ENCODE assay signal across 32 cellular contexts in the genomic region with DNA sequence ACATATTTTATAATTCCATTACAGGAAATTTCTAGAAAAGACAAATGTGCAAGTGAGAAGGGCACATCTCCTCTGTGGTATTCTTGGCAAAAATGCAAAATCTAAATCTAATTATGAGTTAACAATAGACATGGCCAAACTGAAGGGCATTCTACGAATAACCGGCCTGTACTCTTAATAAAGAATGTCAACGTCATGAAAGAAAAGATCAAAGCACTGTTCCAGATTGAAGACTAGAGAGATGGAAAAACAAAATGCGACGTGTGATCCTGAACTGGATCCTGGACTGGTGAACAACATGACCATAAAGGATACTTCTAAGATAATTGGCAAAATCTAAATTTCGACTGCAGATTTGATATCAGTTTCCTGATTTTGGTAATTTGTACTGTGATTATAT. TPM values are rescaled to one million over a fixed set of nuclear protein-coding genes. Genes with fewer than 3 reads are reported as not detected.
"Had no signal": no experiment of that assay in that cellular context is flagged by ENCODE, and none has a peak within 500 bp of the region (broad histone marks: within the 10 kb centered on the region; RNA-seq: fewer than 3 reads in every experiment).

No MANE protein-coding gene starts in this region.

- H3K9me3 ChIP-seq: ascending aorta had no signal

- H3K4me1 ChIP-seq: ascending aorta had no signal

- H3K36me3 ChIP-seq: ascending aorta, cardiac muscle cell, WERI-Rb-1 had no signal

- ATAC-seq: activated CD4-positive, alpha-beta T cell treated with anti-CD3 and anti-CD28 coated beads for 36 hours; activated CD4-positive, CD25-positive, alpha-beta regulatory T cell treated with anti-CD3 and anti-CD28 coated beads, Interleukin-2, amount 50 U/mL, for 24 hours; activated CD8-positive, alpha-beta memory T cell treated with anti-CD3 and anti-CD28 coated beads, Interleukin-2, amount 10 ng/mL, durations not matched to agents 7 days and 5 days; activated CD8-positive, alpha-beta T cell treated with anti-CD3 and anti-CD28 coated beads, Interleukin-2, amount 10 ng/mL, durations not matched to agents 7 days and 5 days; activated naive CD8-positive, alpha-beta T cell treated with anti-CD3 and anti-CD28 coated beads, Interleukin-2, amount 50 U/mL, for 24 hours; WTC11 had no signal

- DNase-seq: activated CD4-positive, alpha-beta memory T cell treated with anti-CD3 and anti-CD28 coated beads, Interleukin-2, amount 10 ng/mL, durations not matched to agents 7 days and 5 days; activated CD4-positive, alpha-beta T cell treated with anti-CD3 and anti-CD28 coated beads for 1 hour; activated CD4-positive, alpha-beta T cell treated with anti-CD3 and anti-CD28 coated beads for 36 hours; activated CD4-positive, alpha-beta T cell treated with anti-CD3 and anti-CD28 coated beads for 48 hours; activated CD4-positive, alpha-beta T cell treated with anti-CD3 and anti-CD28 coated beads, Interleukin-2, amount 10 ng/mL, durations not matched to agents 7 days and 5 days; activated CD4-positive, alpha-beta T cell treated with anti-CD3 and anti-CD28 coated beads, Interleukin-2, amount 50 U/mL, for 48 hours; activated CD4-positive, CD25-positive, alpha-beta regulatory T cell; activated CD8-positive, alpha-beta memory T cell treated with anti-CD3 and anti-CD28 coated beads for 24 hours; activated CD8-positive, alpha-beta memory T cell treated with anti-CD3 and anti-CD28 coated beads, Interleukin-2, amount 10 ng/mL, durations not matched to agents 7 days and 5 days; activated CD8-positive, alpha-beta memory T cell treated with anti-CD3 and anti-CD28 coated beads, Interleukin-2, amount 50 U/mL, for 48 hours; activated CD8-positive, alpha-beta T cell treated with anti-CD3 and anti-CD28 coated beads, Interleukin-2, amount 10 ng/mL, durations not matched to agents 7 days and 5 days; activated effector memory CD4-positive, alpha-beta T cell treated with Interleukin-2 at 50 U/mL for 16 hours; activated gamma-delta T cell; activated naive CD4-positive, alpha-beta T cell treated with anti-CD3 and anti-CD28 coated beads, Interleukin-2, amount 10 ng/mL, durations not matched to agents 7 days and 5 days; activated naive CD4-positive, alpha-beta T cell treated with Interleukin-2 at 50 U/mL for 16 hours; activated naive CD8-positive, alpha-beta T cell treated with anti-CD3 and anti-CD28 coated beads, Interleukin-2, amount 10 ng/mL, durations not matched to agents 7 days and 5 days; activated naive CD8-positive, alpha-beta T cell treated with anti-CD3 and anti-CD28 coated beads, Interleukin-2, amount 50 U/mL, for 24 hours; activated T-cell treated with anti-CD3 and anti-CD28 coated beads, Interleukin-2, amount 50 U/mL, for 24 hours; activated T-cell treated with anti-CD3 and anti-CD28 coated beads, Interleukin-2, amount 50 U/mL, for 48 hours; amygdala; anterior cingulate cortex; caudate nucleus; cerebellar nuclear complex; T-helper 2 cell; T-helper 9 cell; WERI-Rb-1 had no signal

- H3K27ac ChIP-seq: ascending aorta, cardiac muscle cell, WERI-Rb-1 had no signal

- FAIRE-seq: bronchial epithelial cell, TTC549 had no signal

- H3K4me3 ChIP-seq: ascending aorta, cardiac muscle cell had no signal

- H3K27me3 ChIP-seq: ascending aorta, cardiac muscle cell had no signal

RNA-seq across cellular contexts. Expression of a gene that starts 3.0 kb away (rescaled TPM):
- polyA plus RNA-seq: cardiac muscle cell had no signal
